Comparison of ENCODE assay signal across 10 cellular contexts in genomic region chr2:54483426-54483825, GRCh38. TPM values are rescaled to one million over a fixed set of nuclear protein-coding genes. Genes with fewer than 3 reads are reported as not detected.
DNase-seq lines count a peak whose midpoint lies in the region; ATAC-seq and TF ChIP-seq lines count a peak whose summit lies in the region.
"Had no signal": no experiment of that assay in that cellular context is flagged by ENCODE, and none has a peak within 500 bp of the region (broad histone marks: within the 10 kb centered on the region; RNA-seq: fewer than 3 reads in every experiment).

No MANE protein-coding gene starts in this region.

- ATAC-seq in gastroesophageal sphincter (no peak), gastrocnemius medialis (peak in 1 of 2 donors; percentile 46), HG02588 (IDR thresholded peaks at IDR 0.05; ENCODE audit: unreplicated experiment) (no peak)
- no peak for ATAC-seq in CD8-positive, alpha-beta T cell

- no peak overlapping the region for H3K4me3 Mint-ChIP-seq in CD8-positive, alpha-beta T cell
- H3K4me3 Mint-ChIP-seq: activated CD4-positive, alpha-beta T cell treated with anti-CD3 and anti-CD28 coated beads, Interleukin-2, amount 10 ng/mL, durations not matched to agents 24 days and 14 days had no signal

- H3K4me1 ChIP-seq in gastroesophageal sphincter = peaks cover 0 to 90% (median 32%) of the 10 kb centered on the region in 3 donors
- peaks cover 38 to 57% of the 10 kb centered on the region in 2 donors for H3K4me1 ChIP-seq in gastrocnemius medialis
- no peaks in the 10 kb centered on the region for H3K4me1 ChIP-seq in CD8-positive, alpha-beta T cell (ENCODE audit: insufficient read depth, low read length)

- no peaks in the 10 kb centered on the region for H3K36me3 Mint-ChIP-seq in CD8-positive, alpha-beta T cell

- TF ChIP-seq EP300 in gastroesophageal sphincter (IDR thresholded peaks at IDR 0.05) = no peak

- H3K27ac ChIP-seq in gastroesophageal sphincter (peak overlapping the region in 3 of 4 donors; percentile 45 to 69 (median 63)), gastrocnemius medialis (peak overlapping the region; percentile 47 to 78 (median 76))
- H3K27ac ChIP-seq in CD8-positive, alpha-beta T cell (ENCODE audit: low read depth, low read length) = no peak overlapping the region

- intact Hi-C loops in gastrocnemius medialis (cut with DNase I; ENCODE audit: low total_unique reads) = loop anchor here (2.0 kb wide), 1 partner anchor 25 kb away; no protein-coding TSS in a partner anchor
- intact Hi-C loops in CD8-positive, alpha-beta T cell (cut with DNase I, micrococcal nuclease) = no loop called here

- 24% methylated on average over 5 of the region's 5 CpGs; no CpG with 5 or more reads in 1 of the 2 donors for WGBS in gastroesophageal sphincter (ENCODE audit: low coverage in 1 of 2), 2 donors

- POLR2A ChIA-PET in CD8-positive, alpha-beta T cell (lab: Charles Lee) = no interaction called here

- H3K27me3 ChIP-seq in gastroesophageal sphincter (no peaks in the 10 kb centered on the region), gastrocnemius medialis (no peaks in the 10 kb centered on the region)
- H3K27me3 ChIP-seq in CD8-positive, alpha-beta T cell (ENCODE audit: insufficient read depth, low read length) = no peaks in the 10 kb centered on the region

- peaks cover 2% of the 10 kb centered on the region for H3K27me3 Mint-ChIP-seq in CD8-positive, alpha-beta T cell (ENCODE audit: low read depth)

- H3K4me1 Mint-ChIP-seq in CD8-positive, alpha-beta T cell (ENCODE audit: low read depth) = no peaks in the 10 kb centered on the region
- H3K4me1 Mint-ChIP-seq: activated CD4-positive, alpha-beta T cell treated with anti-CD3 and anti-CD28 coated beads, Interleukin-2, amount 10 ng/mL, durations not matched to agents 24 days and 14 days had no signal

- in situ Hi-C loops in gastrocnemius medialis (cut with MboI; ENCODE audit: low sequenced_read_pairs in 4 of 4) = no loop called here
- in situ Hi-C loops in GM13976 (cut with MboI; ENCODE audit: low sequenced_read_pairs, unreplicated experiment) = no loop called here

- H3K36me3 ChIP-seq in gastroesophageal sphincter = peaks cover 0 to 3% of the 10 kb centered on the region in 2 donors
- no peaks in the 10 kb centered on the region for H3K36me3 ChIP-seq in gastrocnemius medialis
- H3K36me3 ChIP-seq in CD8-positive, alpha-beta T cell (ENCODE audit: insufficient read depth, low read length) = no peaks in the 10 kb centered on the region

- DNase-seq in GM03348 (ENCODE audit: low spot score) (peak; percentile 53), gastrocnemius medialis (no peak), DMS79 treated with DMSO at 0.1 percent for 48 hours (lab: John Stamatoyannopoulos, UW) (no peak), GM13976 (ENCODE audit: low spot score) (no peak)
- DNase-seq in CD8-positive, alpha-beta T cell = no peak
- DNase-seq: activated CD4-positive, alpha-beta T cell treated with anti-CD3 and anti-CD28 coated beads, Interleukin-2, amount 10 ng/mL, durations not matched to agents 24 days and 14 days; stimulated activated CD4-positive, alpha-beta T cell treated with anti-CD3 and anti-CD28 coated beads, Interleukin-1b, Interleukin-23, amount 100 ng/mL, for 48 hours had no signal

- TF ChIP-seq CTCF in WI38 (IDR thresholded peaks at IDR 0.05; ENCODE audit: low read depth, low read length) (no peak), gastroesophageal sphincter (IDR thresholded peaks at IDR 0.05) (no peak), gastrocnemius medialis (IDR thresholded peaks at IDR 0.05 in 4 of 5, conservative IDR thresholded peaks at IDR 0.05 in 1 of 5) (no peak), GM13976 (IDR thresholded peaks at IDR 0.05; ENCODE audit: borderline replicate concordance, control extremely low read depth, extremely low read depth, insufficient read depth, missing control alignments) (no peak)
- TF ChIP-seq CTCF in CD8-positive, alpha-beta T cell (IDR thresholded peaks at IDR 0.05) = no peak

- H3K9me3 ChIP-seq in gastroesophageal sphincter = no peaks in the 10 kb centered on the region
- H3K9me3 ChIP-seq in gastrocnemius medialis = no peaks in the 10 kb centered on the region
- no peaks in the 10 kb centered on the region for H3K9me3 ChIP-seq in CD8-positive, alpha-beta T cell (ENCODE audit: low read length)

- H3K27ac Mint-ChIP-seq in CD8-positive, alpha-beta T cell = no peak overlapping the region
- H3K27ac Mint-ChIP-seq: activated CD4-positive, alpha-beta T cell treated with anti-CD3 and anti-CD28 coated beads, Interleukin-2, amount 10 ng/mL, durations not matched to agents 24 days and 14 days had no signal

- TF ChIP-seq POLR2A in gastroesophageal sphincter (IDR thresholded peaks at IDR 0.05) (no peak), gastrocnemius medialis (IDR thresholded peaks at IDR 0.05) (no peak)

- CTCF ChIA-PET in CD8-positive, alpha-beta T cell (lab: Charles Lee) = interaction anchor here (0.7 kb wide), 1 partner anchor 243 kb away, joined by 3 read pairs; no protein-coding TSS in a partner anchor

- H3K9me3 Mint-ChIP-seq in CD8-positive, alpha-beta T cell = peaks cover 4% of the 10 kb centered on the region
- H3K9me3 Mint-ChIP-seq: activated CD4-positive, alpha-beta T cell treated with anti-CD3 and anti-CD28 coated beads, Interleukin-2, amount 10 ng/mL, durations not matched to agents 24 days and 14 days had no signal

- H3K4me3 ChIP-seq in WI38 (ENCODE audit: low read depth, low read length) (peak overlapping the region; percentile 19; the same call in 1 of the 2 replicates), gastroesophageal sphincter (no peak overlapping the region), gastrocnemius medialis (peak overlapping the region in 1 of 4 donors; percentile 23)
- no peak overlapping the region for H3K4me3 ChIP-seq in CD8-positive, alpha-beta T cell (ENCODE audit: low read depth, low read length)

RNA-seq across cellular contexts. Expression of gene SPTBN1, which starts 27.3 kb away (rescaled TPM):
- total RNA-seq in gastroesophageal sphincter (100 to 1,000 TPM; 353 to 606 (median 498) TPM), gastrocnemius medialis (100 to 1,000 TPM; 107 to 191 (median 119) TPM)
- total RNA-seq in CD8-positive, alpha-beta T cell = 100 to 1,000 TPM; 268 to 278 TPM
